Comparison of ENCODE assay signal across 17 cellular contexts in the genomic region with DNA sequence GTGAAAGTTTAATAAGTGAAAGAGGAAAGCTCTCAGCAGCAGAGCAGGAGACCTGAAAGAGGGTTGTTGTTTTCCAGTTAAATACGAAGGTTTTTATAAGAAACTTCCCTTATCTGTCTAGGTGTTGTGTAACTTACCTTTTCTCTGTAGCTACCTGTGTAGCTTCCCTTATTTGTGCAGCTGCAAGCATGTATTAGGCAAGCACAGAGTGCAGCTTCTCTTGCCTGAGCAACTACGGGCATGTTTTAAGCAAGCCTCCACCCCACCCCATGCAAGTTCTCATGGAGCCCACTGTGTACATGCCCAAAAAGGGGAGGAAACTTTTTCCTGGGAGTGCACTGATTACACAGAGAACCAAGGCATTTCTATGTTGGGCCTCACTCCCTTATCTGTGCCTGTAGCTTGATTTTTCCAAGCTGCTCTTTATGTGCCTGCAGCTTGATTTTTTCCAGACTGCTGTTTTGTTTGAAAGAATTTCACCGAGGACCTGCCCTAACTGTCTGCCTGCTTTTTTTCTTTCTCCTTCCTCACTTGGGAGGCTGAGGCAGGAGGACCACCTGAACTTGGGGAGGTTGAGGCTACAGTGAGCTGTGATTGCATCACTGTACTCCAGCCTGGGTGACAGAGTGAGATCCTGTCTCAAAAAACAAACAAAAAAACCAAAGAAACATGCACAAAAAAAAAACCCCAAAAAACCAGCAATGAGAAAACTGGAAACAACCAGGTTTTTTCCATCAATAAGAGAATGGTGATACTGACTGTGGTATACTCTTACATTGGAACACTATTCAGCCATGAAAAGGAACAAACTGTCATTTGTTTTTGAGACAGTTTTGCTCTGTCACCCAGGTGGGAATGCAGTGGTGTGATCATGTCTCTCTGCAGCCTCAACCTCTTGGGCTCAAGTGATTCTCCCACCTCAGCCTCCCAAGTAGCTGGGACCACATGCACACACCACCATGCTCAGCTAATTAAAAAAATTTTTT. TPM values are rescaled to one million over a fixed set of nuclear protein-coding genes. Genes with fewer than 3 reads are reported as not detected.
"Had no signal": no experiment of that assay in that cellular context is flagged by ENCODE, and none has a peak within 500 bp of the region (broad histone marks: within the 10 kb centered on the region; RNA-seq: fewer than 3 reads in every experiment).

No MANE protein-coding gene starts in this region.

RNA-seq across cellular contexts. Expression of a gene that starts 55.0 kb away (rescaled TPM):
- total RNA-seq: dermis blood vessel endothelial cell, endothelial cell of umbilical vein, frontal cortex, lung microvascular endothelial cell, myocyte, temporal lobe had no signal
- polyA plus RNA-seq: neural cell had no signal

RNA-seq across cellular contexts. Expression of a gene that starts 55.1 kb away (rescaled TPM):
- total RNA-seq: cardiac septum, dermis blood vessel endothelial cell, endothelial cell of umbilical vein, frontal cortex, kidney, left lung, lower leg skin, lung microvascular endothelial cell, myocyte, natural killer cell, omental fat pad, progenitor cell of endocrine pancreas, sciatic nerve, smooth muscle cell, subcutaneous adipose tissue, temporal lobe had no signal
- polyA plus RNA-seq: endothelial cell of umbilical vein, neural cell, smooth muscle cell had no signal
